In genomic region chr2:179444056-179444455, GRCh38 we compare ENCODE assay signal across 23 cellular contexts.
DNase-seq lines count a peak whose midpoint lies in the region; ATAC-seq and TF ChIP-seq lines count a peak whose summit lies in the region.
"Had no signal": no experiment of that assay in that cellular context is flagged by ENCODE, and none has a peak within 500 bp of the region (broad histone marks: within the 10 kb centered on the region; RNA-seq: fewer than 3 reads in every experiment).

No MANE protein-coding gene starts in this region.

- H3K9me3 Mint-ChIP-seq in MCF 10A (ENCODE audit: unreplicated experiment), result no peaks in the 10 kb centered on the region
- H3K9me3 Mint-ChIP-seq in WTC11, result no peaks in the 10 kb centered on the region; the same call in 1 of the 2 replicates
- H3K9me3 Mint-ChIP-seq: activated naive CD8-positive, alpha-beta T cell treated with anti-CD3 and anti-CD28 coated beads, Interleukin-2, amount 10 ng/mL, durations not matched to agents 7 days and 5 days; activated T-helper 1 cell treated with anti-CD3 and anti-CD28 coated beads, Interleukin-12 subunit alpha, Interleukin-12 subunit beta, Interleukin-2, Interleukin-4 antibody, amounts not matched to agents 30 ng/mL and 10 ng/mL and 1 ng/mL, durations not matched to agents 14 hours and 24 hours and 36 hours; stimulated activated naive CD8-positive, alpha-beta T cell treated with anti-CD3 and anti-CD28 coated beads, Interleukin-15, Interleukin-2, amounts not matched to agents 100 ng/mL and 50 ng/mL, for 24 hours; T-helper 2 cell treated with Interferon-gamma antibody and Interleukin-4, amounts not matched to agents 5 μg/mL and 100 μg/mL, for 36 hours had no signal

- no peaks in the 10 kb centered on the region for H3K79me2 ChIP-seq in mammary epithelial cell (ENCODE audit: insufficient read depth, low read length)

- no peaks in the 10 kb centered on the region for H3K27me3 ChIP-seq in mammary epithelial cell (ENCODE audit: insufficient read depth, low read length)
- no peaks in the 10 kb centered on the region for H3K27me3 ChIP-seq in gastroesophageal sphincter
- no peaks in the 10 kb centered on the region for H3K27me3 ChIP-seq in gastrocnemius medialis
- H3K27me3 ChIP-seq: SJCRH30, transverse colon had no signal

- dilution Hi-C loops in mammary epithelial cell (cut with HindIII; ENCODE audit: low sequenced_read_pairs), result no loop called here

- H3K4me3 Mint-ChIP-seq in MCF 10A (ENCODE audit: unreplicated experiment) (no peak overlapping the region), WTC11 (no peak overlapping the region)
- H3K4me3 Mint-ChIP-seq: activated naive CD8-positive, alpha-beta T cell treated with anti-CD3 and anti-CD28 coated beads, Interleukin-2, amount 10 ng/mL, durations not matched to agents 7 days and 5 days; activated T-helper 1 cell treated with anti-CD3 and anti-CD28 coated beads, Interleukin-12 subunit alpha, Interleukin-12 subunit beta, Interleukin-2, Interleukin-4 antibody, amounts not matched to agents 30 ng/mL and 10 ng/mL and 1 ng/mL, durations not matched to agents 14 hours and 24 hours and 36 hours; neural crest cell; stimulated activated naive CD8-positive, alpha-beta T cell treated with anti-CD3 and anti-CD28 coated beads, Interleukin-15, Interleukin-2, amounts not matched to agents 100 ng/mL and 50 ng/mL, for 24 hours; T-helper 2 cell treated with Interferon-gamma antibody and Interleukin-4, amounts not matched to agents 5 μg/mL and 100 μg/mL, for 36 hours had no signal

- H2AFZ ChIP-seq in mammary epithelial cell (ENCODE audit: low read depth, low read length), result no peak overlapping the region

- H3K4me3 ChIP-seq in mammary epithelial cell (replicated peaks in 1 of 3; ENCODE audit: insufficient read depth in 1 of 3, low read depth in 2 of 3, low read length in 3 of 3) (no peak overlapping the region), gastroesophageal sphincter (no peak overlapping the region), gastrocnemius medialis (no peak overlapping the region)
- H3K4me3 ChIP-seq: A549, SJCRH30, transverse colon had no signal

- intact Hi-C loops in MCF 10A (cut with micrococcal nuclease) (no loop called here), mammary epithelial cell (cut with micrococcal nuclease) (no loop called here), gastrocnemius medialis (cut with DNase I; ENCODE audit: low total_unique reads) (no loop called here)

- TF ChIP-seq CTCF in MCF 10A (IDR thresholded peaks at IDR 0.05; ENCODE audit: unreplicated experiment) (no peak), mammary epithelial cell (conservative IDR thresholded peaks at IDR 0.05 in 1 of 2, IDR thresholded peaks at IDR 0.05 in 1 of 2; ENCODE audit: extremely low read depth in 1 of 2, insufficient read depth in 1 of 2, low read depth in 1 of 2, low read length in 2 of 2) (no peak), WTC11 (IDR thresholded peaks at IDR 0.05) (no peak), gastroesophageal sphincter (IDR thresholded peaks at IDR 0.05) (no peak), gastrocnemius medialis (IDR thresholded peaks at IDR 0.05 in 4 of 5, conservative IDR thresholded peaks at IDR 0.05 in 1 of 5) (no peak)

- H3K4me2 ChIP-seq in mammary epithelial cell (ENCODE audit: insufficient read depth, low read depth, low read length), result no peak overlapping the region
- H3K4me2 ChIP-seq: A549 had no signal

- H3K36me3 Mint-ChIP-seq in MCF 10A (ENCODE audit: insufficient read depth, unreplicated experiment) (no peaks in the 10 kb centered on the region), WTC11 (peaks cover 1% of the 10 kb centered on the region; the same call in 1 of the 2 replicates)
- H3K36me3 Mint-ChIP-seq: activated naive CD8-positive, alpha-beta T cell treated with anti-CD3 and anti-CD28 coated beads, Interleukin-2, amount 10 ng/mL, durations not matched to agents 7 days and 5 days; CD14-positive monocyte had no signal

- H3K4me1 ChIP-seq in mammary epithelial cell (ENCODE audit: insufficient read depth, low read length) (peaks cover 17% of the 10 kb centered on the region), gastroesophageal sphincter (peaks cover 0 to 13% (median 0%) of the 10 kb centered on the region in 3 donors), gastrocnemius medialis (peaks cover 0 to 8% of the 10 kb centered on the region in 2 donors)
- H3K4me1 ChIP-seq: A549, SJCRH30, transverse colon had no signal

- CTCF ChIA-PET in MCF 10A (lab: Yijun Ruan, JAX) (interaction anchor here (0.6 to 2.1 kb wide), 5 partner anchors 12 to 305 kb away, joined by 3 to 7 read pairs (median 3); no protein-coding TSS in a partner anchor), mammary epithelial cell (lab: Charles Lee; ENCODE audit: low non-redundant PET) (no interaction called here), WTC11 (lab: Charles Lee) (interaction anchor here (0.6 to 3.8 kb wide), 5 partner anchors 9 to 772 kb away, joined by 3 to 15 read pairs (median 6); no protein-coding TSS in a partner anchor)

- H3K27ac ChIP-seq in mammary epithelial cell (ENCODE audit: insufficient read depth, low read depth, low read length) (no peak overlapping the region), gastroesophageal sphincter (no peak overlapping the region), gastrocnemius medialis (no peak overlapping the region)
- H3K27ac ChIP-seq: A549, SJCRH30, transverse colon had no signal

- ATAC-seq in WTC11 (no peak), gastroesophageal sphincter (peak; percentile 69), gastrocnemius medialis (peak; percentile 66 to 67), HG02678 (IDR thresholded peaks at IDR 0.05; ENCODE audit: unreplicated experiment) (no peak)
- ATAC-seq: A549 had no signal

- H3K4me1 Mint-ChIP-seq in MCF 10A (ENCODE audit: insufficient read depth, unreplicated experiment) (peaks cover 11% of the 10 kb centered on the region), WTC11 (peaks cover 64% of the 10 kb centered on the region)
- H3K4me1 Mint-ChIP-seq: activated naive CD8-positive, alpha-beta T cell treated with anti-CD3 and anti-CD28 coated beads, Interleukin-2, amount 10 ng/mL, durations not matched to agents 7 days and 5 days had no signal

- H3K9me3 ChIP-seq in mammary epithelial cell (replicated peaks; ENCODE audit: insufficient read depth, low read length) (no peaks in the 10 kb centered on the region), gastroesophageal sphincter (no peaks in the 10 kb centered on the region), gastrocnemius medialis (no peaks in the 10 kb centered on the region)
- H3K9me3 ChIP-seq: A549, SJCRH30, transverse colon had no signal

- in situ Hi-C loops in mammary epithelial cell (cut with MboI; ENCODE audit: low sequenced_read_pairs in 2 of 2), result no loop called here
- in situ Hi-C loops in gastrocnemius medialis (cut with MboI; ENCODE audit: low sequenced_read_pairs in 4 of 4), result no loop called here

- TF ChIP-seq POLR2A in gastroesophageal sphincter (IDR thresholded peaks at IDR 0.05), result no peak
- no peak for TF ChIP-seq POLR2A in gastrocnemius medialis (IDR thresholded peaks at IDR 0.05)

- H3K9ac ChIP-seq in mammary epithelial cell (ENCODE audit: insufficient read depth, low read length), result no peak overlapping the region

- H3K36me3 ChIP-seq in mammary epithelial cell (ENCODE audit: insufficient read depth, low read length), result no peaks in the 10 kb centered on the region
- no peaks in the 10 kb centered on the region for H3K36me3 ChIP-seq in gastroesophageal sphincter
- H3K36me3 ChIP-seq in gastrocnemius medialis, result no peaks in the 10 kb centered on the region
- H3K36me3 ChIP-seq: SJCRH30, transverse colon had no signal

- POLR2A ChIA-PET in MCF 10A (lab: Yijun Ruan, JAX) (interaction anchor here (3.0 kb wide), 1 partner anchor 10 kb away, joined by 9 read pairs; no protein-coding TSS in a partner anchor), WTC11 (lab: Charles Lee) (no interaction called here)

- no TSS peak for BruUV-seq in MCF 10A (replicated peaks; lab: Mats Ljungman, UMichigan)
- no TSS peak for BruUV-seq in mammary epithelial cell (replicated peaks; lab: Mats Ljungman, UMichigan)

- H3K27me3 Mint-ChIP-seq in MCF 10A (ENCODE audit: insufficient read depth, unreplicated experiment) (no peaks in the 10 kb centered on the region), WTC11 (ENCODE audit: low read depth) (no peaks in the 10 kb centered on the region)

- peak; percentile 26 for DNase-seq in MCF 10A (ENCODE audit: unreplicated experiment)
- no peak for DNase-seq in mammary epithelial cell
- DNase-seq in WTC11 (ENCODE audit: low spot score), result no peak
- peak; percentile 15 to 56 for DNase-seq in gastrocnemius medialis
- DNase-seq in effector CD8-positive, alpha-beta T cell (lab: John Stamatoyannopoulos, UW), result no peak
- no peak for DNase-seq in NCI-H510A (lab: John Stamatoyannopoulos, UW)
- DNase-seq: activated CD4-positive, alpha-beta T cell treated with anti-CD3 and anti-CD28 coated beads for 1 hour; activated naive CD8-positive, alpha-beta T cell treated with anti-CD3 and anti-CD28 coated beads, Interleukin-2, amount 10 ng/mL, durations not matched to agents 7 days and 5 days; dermis blood vessel endothelial cell; DMS153; erythroblast; hippocampal formation; NCI-H2081 treated with DMSO at 0.1 percent for 48 hours; SJCRH30; transverse colon had no signal

- TF ChIP-seq EP300 in gastroesophageal sphincter (IDR thresholded peaks at IDR 0.05), result no peak

- 100% methylated on average over 3 of the region's 3 CpGs for WGBS in mammary epithelial cell (ENCODE audit: low coverage, missing lambda C conversion rate)
- WGBS in gastroesophageal sphincter (ENCODE audit: low coverage in 1 of 2), 2 donors, result 51 to 76% methylated on average over 3 of the region's 3 CpGs

- peak overlapping the region; percentile 10 for H3K27ac Mint-ChIP-seq in MCF 10A (ENCODE audit: low read depth, unreplicated experiment)
- peak overlapping the region; percentile 91; the same call in 1 of the 2 replicates for H3K27ac Mint-ChIP-seq in WTC11
- H3K27ac Mint-ChIP-seq: activated naive CD8-positive, alpha-beta T cell treated with anti-CD3 and anti-CD28 coated beads, Interleukin-2, amount 10 ng/mL, durations not matched to agents 7 days and 5 days; activated T-helper 1 cell treated with anti-CD3 and anti-CD28 coated beads, Interleukin-12 subunit alpha, Interleukin-12 subunit beta, Interleukin-2, Interleukin-4 antibody, amounts not matched to agents 30 ng/mL and 10 ng/mL and 1 ng/mL, durations not matched to agents 14 hours and 24 hours and 36 hours; CD14-positive monocyte; stimulated activated naive CD8-positive, alpha-beta T cell treated with anti-CD3 and anti-CD28 coated beads, Interleukin-15, Interleukin-2, amounts not matched to agents 100 ng/mL and 50 ng/mL, for 24 hours; T-helper 2 cell treated with Interferon-gamma antibody and Interleukin-4, amounts not matched to agents 5 μg/mL and 100 μg/mL, for 36 hours had no signal

- no peaks in the 10 kb centered on the region for H4K20me1 ChIP-seq in mammary epithelial cell (ENCODE audit: insufficient read depth, low read length)

TF ChIP-seq in WTC11, 78 proteins besides CTCF, POLR2A, EP300 and RAD21 (continues in another document):
- TF ChIP-seq EMX1 (CRISPR knock-in tag; IDR thresholded peaks at IDR 0.05), result no peak
- TF ChIP-seq SMAD3 (CRISPR knock-in tag; IDR thresholded peaks at IDR 0.05; ENCODE audit: borderline replicate concordance), result no peak
- TF ChIP-seq PRRX2 (CRISPR knock-in tag; IDR thresholded peaks at IDR 0.05), result no peak
- TF ChIP-seq NR2C2 (CRISPR knock-in tag; IDR thresholded peaks at IDR 0.05), result no peak

Comparison
In these comparisons a context has a peak if more than half of its experiments do, and no peak if none do; other contexts are left out.
1. DNase-seq: peak in MCF 10A (single experiment) and gastrocnemius medialis (2 of 2); none in mammary epithelial cell (single experiment), WTC11 (single experiment), effector CD8-positive, alpha-beta T cell (single experiment) and NCI-H510A (single experiment).
2. ATAC-seq: peak in gastroesophageal sphincter (single experiment) and gastrocnemius medialis (2 of 2); none in WTC11 (single experiment) and HG02678 (single experiment).